In the genomic region with DNA sequence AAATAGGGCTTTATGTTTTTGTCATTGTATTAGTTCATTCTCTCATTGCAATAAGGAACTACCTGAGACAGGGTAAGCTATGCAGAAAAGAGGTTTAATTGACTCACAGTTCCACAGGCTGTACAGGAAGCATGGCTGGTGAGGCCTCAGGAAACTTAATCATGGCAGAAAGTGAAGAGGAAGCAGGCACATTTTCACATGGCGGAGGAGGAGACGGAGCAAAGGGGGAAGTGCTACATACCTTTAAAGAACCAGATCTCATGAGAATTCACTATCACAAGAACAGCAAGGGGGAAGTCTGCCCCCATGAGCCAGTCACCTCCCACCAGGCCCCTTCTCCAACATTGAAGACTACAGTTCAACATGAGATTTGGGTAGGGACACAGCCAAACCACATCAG, we compare ENCODE assay signal across 1 cellular context.
TF ChIP-seq lines count a peak whose summit lies in the region.

No MANE protein-coding gene starts in this region.

TF ChIP-seq in SK-N-SH treated with all-trans-retinoic acid at 6 μM for 48 hours, 23 proteins besides CTCF, POLR2A, EP300 and RAD21 (continued from another document):
- TF ChIP-seq, protein P1, sequence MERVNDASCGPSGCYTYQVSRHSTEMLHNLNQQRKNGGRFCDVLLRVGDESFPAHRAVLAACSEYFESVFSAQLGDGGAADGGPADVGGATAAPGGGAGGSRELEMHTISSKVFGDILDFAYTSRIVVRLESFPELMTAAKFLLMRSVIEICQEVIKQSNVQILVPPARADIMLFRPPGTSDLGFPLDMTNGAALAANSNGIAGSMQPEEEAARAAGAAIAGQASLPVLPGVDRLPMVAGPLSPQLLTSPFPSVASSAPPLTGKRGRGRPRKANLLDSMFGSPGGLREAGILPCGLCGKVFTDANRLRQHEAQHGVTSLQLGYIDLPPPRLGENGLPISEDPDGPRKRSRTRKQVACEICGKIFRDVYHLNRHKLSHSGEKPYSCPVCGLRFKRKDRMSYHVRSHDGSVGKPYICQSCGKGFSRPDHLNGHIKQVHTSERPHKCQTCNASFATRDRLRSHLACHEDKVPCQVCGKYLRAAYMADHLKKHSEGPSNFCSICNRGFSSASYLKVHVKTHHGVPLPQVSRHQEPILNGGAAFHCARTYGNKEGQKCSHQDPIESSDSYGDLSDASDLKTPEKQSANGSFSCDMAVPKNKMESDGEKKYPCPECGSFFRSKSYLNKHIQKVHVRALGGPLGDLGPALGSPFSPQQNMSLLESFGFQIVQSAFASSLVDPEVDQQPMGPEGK (CRISPR knock-in tag; IDR thresholded peaks at IDR 0.05; ENCODE audit: borderline replicate concordance) = no peak
- TF ChIP-seq BACH2 (CRISPR knock-in tag; IDR thresholded peaks at IDR 0.05; ENCODE audit: borderline replicate concordance) (no peak), CSDC2 (CRISPR knock-in tag; IDR thresholded peaks at IDR 0.05) (no peak), ZNF8 (CRISPR knock-in tag; IDR thresholded peaks at IDR 0.05) (no peak), PPARA (CRISPR knock-in tag; IDR thresholded peaks at IDR 0.05; ENCODE audit: borderline replicate concordance) (no peak), ZFP3 (CRISPR knock-in tag; IDR thresholded peaks at IDR 0.05) (no peak), OSR1 (CRISPR knock-in tag; IDR thresholded peaks at IDR 0.05) (no peak)
- TF ChIP-seq, protein P2, sequence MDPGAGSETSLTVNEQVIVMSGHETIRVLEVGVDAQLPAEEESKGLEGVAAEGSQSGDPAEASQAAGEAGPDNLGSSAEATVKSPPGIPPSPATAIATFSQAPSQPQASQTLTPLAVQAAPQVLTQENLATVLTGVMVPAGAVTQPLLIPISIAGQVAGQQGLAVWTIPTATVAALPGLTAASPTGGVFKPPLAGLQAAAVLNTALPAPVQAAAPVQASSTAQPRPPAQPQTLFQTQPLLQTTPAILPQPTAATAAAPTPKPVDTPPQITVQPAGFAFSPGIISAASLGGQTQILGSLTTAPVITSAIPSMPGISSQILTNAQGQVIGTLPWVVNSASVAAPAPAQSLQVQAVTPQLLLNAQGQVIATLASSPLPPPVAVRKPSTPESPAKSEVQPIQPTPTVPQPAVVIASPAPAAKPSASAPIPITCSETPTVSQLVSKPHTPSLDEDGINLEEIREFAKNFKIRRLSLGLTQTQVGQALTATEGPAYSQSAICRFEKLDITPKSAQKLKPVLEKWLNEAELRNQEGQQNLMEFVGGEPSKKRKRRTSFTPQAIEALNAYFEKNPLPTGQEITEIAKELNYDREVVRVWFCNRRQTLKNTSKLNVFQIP (CRISPR knock-in tag; IDR thresholded peaks at IDR 0.05; ENCODE audit: borderline replicate concordance, low read depth) = no peak
